18 cellular contexts compared by ENCODE assay signal in genomic region chr14:96320605-96321004, GRCh38.
"Had no signal": no experiment of that assay in that cellular context is flagged by ENCODE, and none has a peak within 500 bp of the region (broad histone marks: within the 10 kb centered on the region; RNA-seq: fewer than 3 reads in every experiment).

No MANE protein-coding gene starts in this region.

- DNase-seq: dermis blood vessel endothelial cell; esophagus squamous epithelium; foreskin fibroblast; kidney; left cardiac atrium; left ventricle myocardium superior; mesenchymal stem cell; midbrain; nucleus accumbens; ovary; sigmoid colon; stimulated activated naive CD4-positive, alpha-beta T cell treated with Interleukin-2 at 50 U/mL for 16 hours; trophoblast cell had no signal

- H3K4me1 ChIP-seq: esophagus squamous epithelium, right atrium auricular region, sigmoid colon had no signal

- ATAC-seq: left cardiac atrium; left ventricle myocardium superior; natural killer cell treated with Interleukin-12 subunit alpha and Interleukin-12 subunit beta and Interleukin-15 and Interleukin-18, amount 100 ng/mL, for 72 hours had no signal

- H3K27me3 Mint-ChIP-seq: natural killer cell treated with Interleukin-12 subunit alpha and Interleukin-12 subunit beta and Interleukin-15 and Interleukin-18, amount 100 ng/mL, for 72 hours had no signal

- H3K9me3 Mint-ChIP-seq: natural killer cell treated with Interleukin-12 subunit alpha and Interleukin-12 subunit beta and Interleukin-15 and Interleukin-18, amount 100 ng/mL, for 72 hours; neural progenitor cell had no signal

- H3K27ac Mint-ChIP-seq: natural killer cell treated with Interleukin-12 subunit alpha and Interleukin-12 subunit beta and Interleukin-15 and Interleukin-18, amount 100 ng/mL, for 72 hours; neural progenitor cell had no signal

- H3K27ac ChIP-seq: esophagus squamous epithelium, hepatocyte, neural progenitor cell, ovary, right atrium auricular region, sigmoid colon, skin epidermis had no signal

- H3K9me3 ChIP-seq: esophagus squamous epithelium, ovary, right atrium auricular region, sigmoid colon had no signal

- H2AFZ ChIP-seq: hepatocyte, neural progenitor cell had no signal

- H3K27me3 ChIP-seq: esophagus squamous epithelium, hepatocyte, neural progenitor cell, ovary, right atrium auricular region, sigmoid colon had no signal

- H3K4me1 Mint-ChIP-seq: neural progenitor cell had no signal

- FAIRE-seq: kidney had no signal

- H3K79me2 ChIP-seq: hepatocyte had no signal

- H3K4me3 Mint-ChIP-seq: natural killer cell treated with Interleukin-12 subunit alpha and Interleukin-12 subunit beta and Interleukin-15 and Interleukin-18, amount 100 ng/mL, for 72 hours; neural progenitor cell had no signal

- H3K4me2 ChIP-seq: hepatocyte, neural progenitor cell had no signal
